ENCODE assay signal across 8 cellular contexts in genomic region chr21:16419188-16419874, GRCh38.
DNase-seq lines count a peak whose midpoint lies in the region; ATAC-seq, FAIRE-seq and TF ChIP-seq lines count a peak whose summit lies in the region.

No MANE protein-coding gene starts in this region.

- H3K27ac ChIP-seq in pancreas = peak overlapping the region; percentile 0 to 62 (median 56)

- no peaks in the 10 kb centered on the region for H3K9me3 ChIP-seq in pancreas

- H3K4me1 ChIP-seq in pancreas = peaks cover 3 to 26% (median 3%) of the 10 kb centered on the region in 3 donors

- no peaks in the 10 kb centered on the region for H3K36me3 ChIP-seq in pancreas

- H3K27me3 ChIP-seq in pancreas = no peaks in the 10 kb centered on the region

- DNase-seq in D341Med (ENCODE audit: low spot score) (peak; percentile 86), NCI-H82 (lab: John Stamatoyannopoulos, UW) (peak; percentile 93), fibroblast of the aortic adventitia (ENCODE audit: low read depth) (peak; percentile 98), pancreas (peak; percentile 62 to 89 (median 84)), T1000 (lab: John Stamatoyannopoulos, UW) (no peak)
- DNase-seq in activated CD8-positive, alpha-beta memory T cell treated with anti-CD3 and anti-CD28 coated beads, Interleukin-2, amount 50 U/mL, for 48 hours = no peak

- H3K4me3 ChIP-seq in fibroblast of the aortic adventitia (ENCODE audit: low read depth, low read length) (peak overlapping the region; percentile 71), pancreas (peak overlapping the region in 2 of 4 donors; percentile 15 to 17)

- peak; percentile 90 to 96 (median 94) for ATAC-seq in pancreas
- ATAC-seq in HG02571 (IDR thresholded peaks at IDR 0.05; ENCODE audit: unreplicated experiment) = no peak
- no peak for ATAC-seq in GM19328 (IDR thresholded peaks at IDR 0.05; ENCODE audit: unreplicated experiment)

- FAIRE-seq in pancreas (lab: Jason Lieb, UNC) = no peak

- 6 to 7% methylated on average over 13 of the region's 13 CpGs for WGBS in pancreas, 2 donors

- intact Hi-C loops in pancreas (cut with DNase I) = no loop called here

- TF ChIP-seq CTCF in fibroblast of the aortic adventitia (IDR thresholded peaks at IDR 0.05; ENCODE audit: insufficient read depth, low read length) (no peak), pancreas (IDR thresholded peaks at IDR 0.05) (no peak)

Comparison
In these comparisons a context has a peak if more than half of its experiments do, and no peak if none do; other contexts are left out.
1. DNase-seq: peak in D341Med (single experiment), NCI-H82 (single experiment), fibroblast of the aortic adventitia (single experiment) and pancreas (6 of 6); none in activated CD8-positive, alpha-beta memory T cell treated with anti-CD3 and anti-CD28 coated beads, Interleukin-2, amount 50 U/mL, for 48 hours (single experiment) and T1000 (single experiment).
2. ATAC-seq: peak in pancreas (4 of 4); none in HG02571 (single experiment) and GM19328 (single experiment).